Comparison of ENCODE assay signal across 25 cellular contexts in genomic region chr20:15396026-15396425, GRCh38.
"Had no signal": no experiment of that assay in that cellular context is flagged by ENCODE, and none has a peak within 500 bp of the region (broad histone marks: within the 10 kb centered on the region; RNA-seq: fewer than 3 reads in every experiment).

No MANE protein-coding gene starts in this region.

- H3K79me2 ChIP-seq: parathyroid adenoma had no signal

- H3K9ac ChIP-seq: neural progenitor cell, parathyroid adenoma had no signal

- H3K4me2 ChIP-seq: neural progenitor cell, smooth muscle cell had no signal

- H3K4me1 ChIP-seq: esophagus muscularis mucosa, parathyroid adenoma, right atrium auricular region, suprapubic skin, transverse colon, upper lobe of right lung, uterus had no signal

- H3K27me3 ChIP-seq: esophagus muscularis mucosa, neural progenitor cell, right atrium auricular region, suprapubic skin, transverse colon, upper lobe of right lung, uterus had no signal

- H3K9me3 ChIP-seq: esophagus muscularis mucosa, right atrium auricular region, suprapubic skin, transverse colon, upper lobe of right lung, uterus had no signal

- H2AFZ ChIP-seq: parathyroid adenoma had no signal

- H3K36me3 ChIP-seq: esophagus muscularis mucosa, neural progenitor cell, right atrium auricular region, suprapubic skin, transverse colon, upper lobe of right lung, uterus had no signal

- H3K4me3 ChIP-seq: esophagus muscularis mucosa, lung, neural progenitor cell, right atrium auricular region, smooth muscle cell, suprapubic skin, transverse colon, upper lobe of right lung, uterus had no signal

- H3K27ac ChIP-seq: esophagus muscularis mucosa, neural progenitor cell, parathyroid adenoma, right atrium auricular region, suprapubic skin, transverse colon, upper lobe of right lung, uterus had no signal

- ATAC-seq: effector memory CD8-positive, alpha-beta T cell; left lobe of liver; naive thymus-derived CD4-positive, alpha-beta T cell; sciatic nerve; stimulated activated naive CD8-positive, alpha-beta T cell treated with anti-CD3 and anti-CD28 coated beads, Interleukin-15, amount 100 ng/mL, for 72 hours; upper lobe of right lung had no signal

- DNase-seq: cortex of kidney; effector memory CD8-positive, alpha-beta T cell; foreskin melanocyte; glutamatergic neuron; mesenchymal stem cell; midbrain; naive thymus-derived CD4-positive, alpha-beta T cell; stimulated activated CD4-positive, alpha-beta T cell treated with anti-CD3 and anti-CD28 coated beads, Interleukin-12 subunit alpha, Interleukin-12 subunit beta, amount 100 ng/mL, for 4 hours; stimulated activated CD4-positive, alpha-beta T cell treated with anti-CD3 and anti-CD28 coated beads, Interleukin-1b, Interleukin-23, amount 100 ng/mL, for 48 hours; stimulated activated CD4-positive, alpha-beta T cell treated with anti-CD3 and anti-CD28 coated beads, Interleukin-4, amount 100 ng/mL, for 1 hour; stimulated activated CD8-positive, alpha-beta memory T cell treated with anti-CD3 and anti-CD28 coated beads, Interleukin-4, amount 100 ng/mL, for 48 hours; stimulated activated naive CD4-positive, alpha-beta T cell; stimulated activated naive CD8-positive, alpha-beta T cell treated with anti-CD3 and anti-CD28 coated beads, Interleukin-15, amount 100 ng/mL, for 72 hours; transverse colon; upper lobe of right lung; uterus had no signal
